In genomic region chr4:67456577-67457196, GRCh38 we compare ENCODE assay signal across 15 cellular contexts.
"Had no signal": no experiment of that assay in that cellular context is flagged by ENCODE, and none has a peak within 500 bp of the region (broad histone marks: within the 10 kb centered on the region; RNA-seq: fewer than 3 reads in every experiment).

No MANE protein-coding gene starts in this region.

- H3K9me3 Mint-ChIP-seq: activated T-helper 2 cell treated with anti-CD3 and anti-CD28 coated beads, Interferon-gamma antibody, Interleukin-2, Interleukin-4, amounts not matched to agents 10 μg/mL and 5 μg/mL and 100 μg/mL, durations not matched to agents 14 hours and 24 hours and 36 hours had no signal

- DNase-seq: activated CD4-positive, alpha-beta T cell treated with anti-CD3 and anti-CD28 coated beads for 1 hour; activated CD4-positive, alpha-beta T cell treated with anti-CD3 and anti-CD28 coated beads, Interleukin-2, amount 50 U/mL, for 4 hours; activated naive CD4-positive, alpha-beta T cell treated with anti-CD3 and anti-CD28 coated beads for 36 hours; foreskin fibroblast; hypothalamus; kidney glomerular epithelial cell; right cardiac atrium; stimulated activated CD4-positive, alpha-beta T cell treated with anti-CD3 and anti-CD28 coated beads, Interleukin-4, amount 100 ng/mL, for 24 hours; stimulated activated naive CD4-positive, alpha-beta T cell had no signal

- H3K4me3 Mint-ChIP-seq: activated naive CD4-positive, alpha-beta T cell treated with anti-CD3 and anti-CD28 coated beads for 36 hours had no signal

- H3K27ac ChIP-seq: esophagus muscularis mucosa, skin epidermis, tibial nerve, vagina had no signal

- H3K9me3 ChIP-seq: esophagus muscularis mucosa, vagina had no signal

- H3K4me1 ChIP-seq: esophagus muscularis mucosa, tibial nerve, vagina had no signal

- H3K27me3 ChIP-seq: esophagus muscularis mucosa, tibial nerve, vagina had no signal

- H3K4me3 ChIP-seq: esophagus muscularis mucosa, skin epidermis, tibial nerve, vagina had no signal

- H3K36me3 ChIP-seq: vagina had no signal

- H3K27me3 Mint-ChIP-seq: progenitor cell of endocrine pancreas had no signal

- H3K27ac Mint-ChIP-seq: activated naive CD4-positive, alpha-beta T cell treated with anti-CD3 and anti-CD28 coated beads for 36 hours; activated T-helper 2 cell treated with anti-CD3 and anti-CD28 coated beads, Interferon-gamma antibody, Interleukin-2, Interleukin-4, amounts not matched to agents 10 μg/mL and 5 μg/mL and 100 μg/mL, durations not matched to agents 14 hours and 24 hours and 36 hours; progenitor cell of endocrine pancreas had no signal
